ENCODE assay signal across 8 cellular contexts in genomic region chr22:42614312-42615091, GRCh38. TPM values are rescaled to one million over a fixed set of nuclear protein-coding genes. Genes with fewer than 3 reads are reported as not detected.
A peak's percentile ranks its signal among the peaks of the same experiment; 100 is the strongest.
DNase-seq lines count a peak whose midpoint lies in the region; ATAC-seq and TF ChIP-seq lines count a peak whose summit lies in the region.

TSS of gene POLDIP3 (minus strand) at chr22:42614883. CDS start at chr22:42614857, 26 bp downstream.

- WGBS in right lobe of liver (ENCODE audit: insufficient coverage, low coverage, low lambda C conversion rate, missing lambda C conversion rate): under 1% methylated on average over 35 of the region's 85 CpGs

- peak within 1 kb of the TSS; percentile 99 to 100 (median 100) for H3K27ac Mint-ChIP-seq in CD4-positive, alpha-beta memory T cell

- no peaks in the 10 kb centered on the region for H3K27me3 ChIP-seq in CD4-positive, alpha-beta memory T cell (ENCODE audit: insufficient read depth, low read length)
- no peaks in the 10 kb centered on the region for H3K27me3 ChIP-seq in right lobe of liver

- peaks cover 8 to 39% of the 10 kb centered on the region in 2 donors for H3K36me3 Mint-ChIP-seq in CD4-positive, alpha-beta memory T cell

- no peaks in the 10 kb centered on the region for H3K9me3 ChIP-seq in CD4-positive, alpha-beta memory T cell (ENCODE audit: control insufficient read depth in 1 of 2, low read length in 2 of 2)
- no peaks in the 10 kb centered on the region for H3K9me3 ChIP-seq in right lobe of liver

- H3K27me3 Mint-ChIP-seq in CD4-positive, alpha-beta memory T cell: no peaks in the 10 kb centered on the region

- peak; percentile 67 for ATAC-seq in GM19438 (IDR thresholded peaks at IDR 0.05; ENCODE audit: low read depth, unreplicated experiment)
- ATAC-seq in HG03575 (IDR thresholded peaks at IDR 0.05; ENCODE audit: extremely low read depth, insufficient number of reproducible peaks, low FRiP score, unreplicated experiment): peak; percentile 34
- peak; percentile 83 to 88 (median 86) for ATAC-seq in right lobe of liver

- DNase-seq in CD4-positive, alpha-beta memory T cell: peak; percentile 99
- DNase-seq in NCI-H82 (lab: John Stamatoyannopoulos, UW) (peak; percentile 98), dermis microvascular lymphatic vessel endothelial cell (ENCODE audit: low read depth in 2 of 2) (peak; percentile 97 to 99), right lobe of liver (peak; percentile 99)
- peak; percentile 98 to 99 for DNase-seq in activated CD4-positive, alpha-beta T cell treated with anti-CD3 and anti-CD28 coated beads, Interleukin-2, amount 50 U/mL, for 48 hours
- DNase-seq in stimulated activated CD4-positive, alpha-beta T cell treated with anti-CD3 and anti-CD28 coated beads, Interleukin-4, amount 100 ng/mL, for 4 hours: peak; percentile 98 to 99

- no peaks in the 10 kb centered on the region for H3K36me3 ChIP-seq in CD4-positive, alpha-beta memory T cell (ENCODE audit: insufficient read depth, low read length)
- H3K36me3 ChIP-seq in right lobe of liver: peaks cover 0 to 6% (median 0%) of the 10 kb centered on the region in 4 donors

- POLR2A ChIA-PET in CD4-positive, alpha-beta memory T cell (lab: Charles Lee; ENCODE audit: partially characterized antibody): interaction anchor here (0.6 to 3.9 kb wide), 26 partner anchors 8 to 917 kb away, joined by 3 to 59 read pairs (median 5); partner anchors contain the start of genes ARFGAP3, CYB5R3, NDUFA6 and SREBF2

- intact Hi-C loops in CD4-positive, alpha-beta memory T cell (cut with micrococcal nuclease): loop anchor here (1.0 to 10.0 kb wide), 5 partner anchors 32 to 540 kb away; partner anchors contain the start of genes CYB5R3, NAGA, PACSIN2 and PHETA2
- intact Hi-C loops in right lobe of liver (cut with DNase I): no loop called here

- peak within 1 kb of the TSS; percentile 88 to 98 (median 96) for H3K4me3 Mint-ChIP-seq in CD4-positive, alpha-beta memory T cell

- peaks cover 35 to 70% (median 47%) of the 10 kb centered on the region in 4 donors for H3K4me1 Mint-ChIP-seq in CD4-positive, alpha-beta memory T cell

- peak within 1 kb of the TSS; percentile 90 for H3K27ac ChIP-seq in CD4-positive, alpha-beta memory T cell (ENCODE audit: low read depth, low read length)
- peak within 1 kb of the TSS; percentile 92 to 96 (median 94) for H3K27ac ChIP-seq in right lobe of liver

- peak within 1 kb of the TSS; percentile 74 to 84 for H3K4me3 ChIP-seq in CD4-positive, alpha-beta memory T cell (ENCODE audit: low read length in 2 of 2)
- H3K4me3 ChIP-seq in right lobe of liver: peak within 1 kb of the TSS; percentile 88 to 94 (median 93)

- peak; percentile 19 to 46 (median 32) for TF ChIP-seq CTCF in right lobe of liver (IDR thresholded peaks at IDR 0.05)

- CTCF ChIA-PET in CD4-positive, alpha-beta memory T cell (lab: Charles Lee; ENCODE audit: partially characterized antibody): no interaction called here

- H3K4me1 ChIP-seq in CD4-positive, alpha-beta memory T cell (ENCODE audit: insufficient read depth, low read length): peaks cover 54% of the 10 kb centered on the region
- peaks cover 0 to 32% (median 20%) of the 10 kb centered on the region in 4 donors for H3K4me1 ChIP-seq in right lobe of liver

- TF ChIP-seq POLR2A in right lobe of liver (IDR thresholded peaks at IDR 0.05): peak; percentile 67

- peaks cover 0 to 5% (median 0%) of the 10 kb centered on the region in 8 donors for H3K9me3 Mint-ChIP-seq in CD4-positive, alpha-beta memory T cell

RNA-seq across cellular contexts. Expression of gene POLDIP3, which starts in this region (rescaled TPM):
- total RNA-seq in CD4-positive, alpha-beta memory T cell: 10 to 100 TPM; 80.6 to 82.3 TPM
- polyA plus RNA-seq in CD4-positive, alpha-beta memory T cell: 10 to 100 TPM; 66.1 to 74.9 TPM
- 23.0 and 27.2 TPM in 2 replicates for total RNA-seq in dermis microvascular lymphatic vessel endothelial cell
- total RNA-seq in right lobe of liver: 10 to 100 TPM; 17.1 to 22.6 (median 21.1) TPM

Comparison
In these comparisons a context has a peak if more than half of its experiments do, and no peak if none do; other contexts are left out.
1. Peak in every context shown above with its lines: DNase-seq, ATAC-seq, H3K4me3 ChIP-seq and H3K27ac ChIP-seq.
2. ATAC-seq: peak in every context shown above with its lines; median percentile 86 in right lobe of liver; 67 in GM19438; 34 in HG03575.